ENCODE assay signal across 8 cellular contexts in the genomic region with DNA sequence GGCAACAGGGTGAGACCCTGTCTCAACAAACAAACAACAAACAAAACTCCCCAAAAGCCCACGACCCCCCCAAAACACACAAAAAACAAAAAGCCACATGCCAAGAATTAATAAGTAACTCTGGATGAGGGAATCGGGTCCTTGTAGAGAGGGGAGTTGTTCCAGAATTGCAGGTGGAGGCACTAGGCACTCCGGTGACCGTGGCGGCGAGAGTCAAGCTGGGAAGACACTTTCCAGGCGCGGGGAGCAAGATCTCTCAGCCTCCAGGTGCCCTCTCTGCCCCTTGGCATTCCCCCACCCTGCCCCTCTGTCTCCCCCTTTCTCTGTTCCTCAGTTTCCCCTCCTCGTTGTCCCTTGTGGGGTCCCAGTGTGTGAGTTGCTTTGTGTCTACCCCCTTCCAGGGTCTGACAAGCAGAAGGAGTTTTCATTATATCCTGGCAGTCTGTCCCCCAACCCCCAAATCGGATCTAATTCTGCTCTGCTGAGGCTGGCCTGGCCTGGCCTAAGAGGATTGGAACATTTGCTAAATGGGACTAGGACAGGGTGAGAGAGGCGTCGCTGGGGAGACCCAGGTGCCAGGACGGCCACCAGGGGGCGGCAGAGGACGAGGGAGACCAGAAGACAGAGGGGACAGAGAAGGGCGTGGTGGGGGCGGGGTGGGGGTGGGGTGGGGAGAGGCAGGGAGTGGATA. TPM values are rescaled to one million over a fixed set of nuclear protein-coding genes. Genes with fewer than 3 reads are reported as not detected.
DNase-seq lines count a peak whose midpoint lies in the region; ATAC-seq, FAIRE-seq and TF ChIP-seq lines count a peak whose summit lies in the region.

No MANE protein-coding gene starts in this region.

- TF ChIP-seq CTCF in dorsolateral prefrontal cortex (IDR thresholded peaks at IDR 0.05 in 54 of 56, conservative IDR thresholded peaks at IDR 0.05 in 2 of 56; ENCODE audit: low read depth in 1 of 56, partially characterized antibody in 56 of 56) = peak in 53 of 56 donors; percentile 17 to 62 (median 46)

- DNase-seq in 8988T (peak; percentile 50), GM12891 (ENCODE audit: insufficient read length, low spot score) (peak; percentile 80), NCI-H524 (lab: John Stamatoyannopoulos, UW) (peak; percentile 66 to 82), dorsolateral prefrontal cortex (peak in 6 of 10 donors; percentile 7 to 63 (median 24)), medulla oblongata (ENCODE audit: extremely low spot score) (peak; percentile 30)
- DNase-seq in activated CD4-positive, alpha-beta T cell treated with anti-CD3 and anti-CD28 coated beads, Interleukin-2, amount 50 U/mL, for 48 hours = peak; percentile 86 to 87
- peak; percentile 82 to 83 for DNase-seq in stimulated activated CD8-positive, alpha-beta memory T cell treated with anti-CD3 and anti-CD28 coated beads, Interleukin-2, amount 100 ng/mL, for 48 hours (ENCODE audit: low read depth in 2 of 2)

- peaks cover 0 to 9% (median 0%) of the 10 kb centered on the region in 45 donors for H3K27me3 ChIP-seq in dorsolateral prefrontal cortex

- FAIRE-seq in GM12891 (lab: Jason Lieb, UNC) = no peak

- ATAC-seq in GM18909 (IDR thresholded peaks at IDR 0.05; ENCODE audit: poor library complexity, unreplicated experiment) = no peak

- intact Hi-C loops in dorsolateral prefrontal cortex (cut with DNase I) = loop anchor here in 1 of 2 donors (10.0 kb wide), 1 partner anchor 51 kb away; no protein-coding TSS in a partner anchor

- no peak overlapping the region for H3K4me3 ChIP-seq in dorsolateral prefrontal cortex

- no peak for TF ChIP-seq POLR2A in GM12891 (IDR thresholded peaks at IDR 0.05; ENCODE audit: low read depth, low read length)

- no peak overlapping the region for H3K27ac ChIP-seq in dorsolateral prefrontal cortex

TF ChIP-seq in GM12891, 5 proteins besides CTCF, POLR2A, EP300 and RAD21:
- no peak for TF ChIP-seq SPI1 (IDR thresholded peaks at IDR 0.05; ENCODE audit: low read depth, low read length)
- TF ChIP-seq PAX5 (IDR thresholded peaks at IDR 0.05; ENCODE audit: insufficient read depth, low read length, severe bottlenecking) = no peak
- TF ChIP-seq POU2F2 (IDR thresholded peaks at IDR 0.05; ENCODE audit: low read depth, low read length) = no peak
- TF ChIP-seq TAF1 (IDR thresholded peaks at IDR 0.05; ENCODE audit: low read depth, low read length) = no peak
- TF ChIP-seq POLR2AphosphoS5 (IDR thresholded peaks at IDR 0.05; ENCODE audit: low read depth, low read length) = no peak

RNA-seq across cellular contexts. Expression of a gene that starts 8.3 kb away (rescaled TPM):
- not detected for polyA plus RNA-seq in GM12891 (2012; ENCODE audit: low read depth, missing spikeins)
- total RNA-seq in dorsolateral prefrontal cortex = under 1 TPM in 9 of 120 experiments, not detected in 111; 0.10 to 0.18 (median 0.11) TPM

RNA-seq across cellular contexts. Expression of a gene that starts 9.1 kb away (rescaled TPM):
- not detected for polyA plus RNA-seq in GM12891 (2012; ENCODE audit: low read depth, missing spikeins)
- not detected for total RNA-seq in dorsolateral prefrontal cortex

RNA-seq across cellular contexts. Expression of a gene that starts 34.9 kb away (rescaled TPM):
- polyA plus RNA-seq in GM12891 (2012; ENCODE audit: low read depth, missing spikeins) = 35.6 TPM
- total RNA-seq in dorsolateral prefrontal cortex = 100 to 1,000 TPM; 527 to 872 (median 653) TPM

RNA-seq across cellular contexts. Expression of a gene that starts 45.6 kb away (rescaled TPM):
- not detected for polyA plus RNA-seq in GM12891 (2012; ENCODE audit: low read depth, missing spikeins)
- not detected for total RNA-seq in dorsolateral prefrontal cortex

Comparison
In these comparisons a context has a peak if more than half of its experiments do, and no peak if none do; other contexts are left out.
1. DNase-seq: peak in every context shown above with its lines; median percentile 86 in activated CD4-positive, alpha-beta T cell treated with anti-CD3 and anti-CD28 coated beads, Interleukin-2, amount 50 U/mL, for 48 hours; 82 in stimulated activated CD8-positive, alpha-beta memory T cell treated with anti-CD3 and anti-CD28 coated beads, Interleukin-2, amount 100 ng/mL, for 48 hours; 80 in GM12891; 74 in NCI-H524; 50 in 8988T; 30 in medulla oblongata; 24 in dorsolateral prefrontal cortex.